Comparison of ENCODE assay signal across 15 cellular contexts in genomic region chr1:116764466-116764896, GRCh38. TPM values are rescaled to one million over a fixed set of nuclear protein-coding genes. Genes with fewer than 3 reads are reported as not detected.
A peak's percentile ranks its signal among the peaks of the same experiment; 100 is the strongest.
DNase-seq lines count a peak whose midpoint lies in the region; ATAC-seq and TF ChIP-seq lines count a peak whose summit lies in the region.
"Had no signal": no experiment of that assay in that cellular context is flagged by ENCODE, and none has a peak within 500 bp of the region (broad histone marks: within the 10 kb centered on the region; RNA-seq: fewer than 3 reads in every experiment).

No MANE protein-coding gene starts in this region.

- peak overlapping the region; percentile 97 to 99 (median 98) for H3K27ac Mint-ChIP-seq in CD4-positive, alpha-beta memory T cell
- peak overlapping the region; percentile 99 for H3K27ac Mint-ChIP-seq in activated naive CD4-positive, alpha-beta T cell treated with anti-CD3 and anti-CD28 coated beads, Interleukin-2, amount 10 ng/mL, durations not matched to agents 7 days and 5 days
- peak overlapping the region; percentile 60 for H3K27ac Mint-ChIP-seq in neural progenitor cell
- H3K27ac Mint-ChIP-seq: GM23338; stimulated activated memory B cell treated with anti-CD40 and anti-IgM and Interleukin-4, amounts not matched to agents 10 μg/mL and 1 μg/mL and 100 μg/mL, for 72 hours had no signal

- no peak for TF ChIP-seq EP300 in esophagus muscularis mucosa (IDR thresholded peaks at IDR 0.05)

- no peaks in the 10 kb centered on the region for H3F3A ChIP-seq in neural progenitor cell (ENCODE audit: low read depth)

- H4K20me1 ChIP-seq in neural progenitor cell (ENCODE audit: low read depth), result no peaks in the 10 kb centered on the region

- no peaks in the 10 kb centered on the region for H3K27me3 Mint-ChIP-seq in CD4-positive, alpha-beta memory T cell
- H3K27me3 Mint-ChIP-seq in activated naive CD4-positive, alpha-beta T cell treated with anti-CD3 and anti-CD28 coated beads, Interleukin-2, amount 10 ng/mL, durations not matched to agents 7 days and 5 days, result no peaks in the 10 kb centered on the region
- peaks cover 2% of the 10 kb centered on the region for H3K27me3 Mint-ChIP-seq in neural progenitor cell (ENCODE audit: insufficient read depth, low read depth)

- ATAC-seq in HG02763 (IDR thresholded peaks at IDR 0.05; ENCODE audit: unreplicated experiment), result no peak

- no TSS peak for BruUV-seq in A673 (replicated peaks; lab: Mats Ljungman, UMichigan)

- peaks cover 91 to 95% of the 10 kb centered on the region in 2 donors for H3K36me3 Mint-ChIP-seq in CD4-positive, alpha-beta memory T cell
- H3K36me3 Mint-ChIP-seq in activated naive CD4-positive, alpha-beta T cell treated with anti-CD3 and anti-CD28 coated beads, Interleukin-2, amount 10 ng/mL, durations not matched to agents 7 days and 5 days, result peaks cover 97% of the 10 kb centered on the region
- no peaks in the 10 kb centered on the region for H3K36me3 Mint-ChIP-seq in neural progenitor cell
- H3K36me3 Mint-ChIP-seq: stimulated activated memory B cell treated with anti-CD40 and anti-IgM and Interleukin-4, amounts not matched to agents 10 μg/mL and 1 μg/mL and 100 μg/mL, for 72 hours had no signal

- peaks cover 84% of the 10 kb centered on the region for H3K36me3 ChIP-seq in CD4-positive, alpha-beta memory T cell (ENCODE audit: insufficient read depth, low read length)
- H3K36me3 ChIP-seq in Peyer's patch (no peaks in the 10 kb centered on the region), neural progenitor cell (no peaks in the 10 kb centered on the region), esophagus muscularis mucosa (no peaks in the 10 kb centered on the region), A673 (ENCODE audit: insufficient read depth, low read length, poor library complexity, severe bottlenecking) (no peaks in the 10 kb centered on the region)

- H3K4me3 ChIP-seq in CD4-positive, alpha-beta memory T cell (ENCODE audit: low read length in 2 of 2), result peak overlapping the region in 1 of 2 donors; percentile 27
- H3K4me3 ChIP-seq in Peyer's patch (no peak overlapping the region), neural progenitor cell (no peak overlapping the region), esophagus muscularis mucosa (no peak overlapping the region), A673 (ENCODE audit: low read depth, low read length, poor library complexity, severe bottlenecking) (no peak overlapping the region)
- H3K4me3 ChIP-seq: GM23338 had no signal

- no peaks in the 10 kb centered on the region for H3K79me2 ChIP-seq in neural progenitor cell (ENCODE audit: low read depth)
- H3K79me2 ChIP-seq: parathyroid adenoma had no signal

- POLR2A ChIA-PET in CD4-positive, alpha-beta memory T cell (lab: Charles Lee; ENCODE audit: partially characterized antibody), result interaction anchor here (0.9 to 33.0 kb wide), 14 partner anchors 2 to 842 kb away, joined by 3 to 1832 read pairs (median 7); partner anchors contain the start of genes CD2 and TTF2
- POLR2A ChIA-PET in A673 (lab: Charles Lee; ENCODE audit: low non-redundant PET), result interaction anchor here (0.6 kb wide), 1 partner anchor 221 kb away, joined by 20 read pairs; no protein-coding TSS in a partner anchor

- H3K9ac ChIP-seq in neural progenitor cell, result no peak overlapping the region
- H3K9ac ChIP-seq: parathyroid adenoma had no signal

- CTCF ChIA-PET in CD4-positive, alpha-beta memory T cell (lab: Charles Lee; ENCODE audit: partially characterized antibody), result interaction anchor here (0.6 to 15.3 kb wide), 18 partner anchors 9 to 296 kb away, joined by 3 to 276 read pairs (median 4); partner anchors contain the start of genes CD2 and TTF2
- CTCF ChIA-PET in activated naive CD4-positive, alpha-beta T cell treated with anti-CD3 and anti-CD28 coated beads, Interleukin-2, amount 10 ng/mL, durations not matched to agents 7 days and 5 days (lab: Charles Lee), result interaction anchor here (0.5 to 12.8 kb wide), 21 partner anchors 8 to 296 kb away, joined by 3 to 162 read pairs (median 4); partner anchors contain the start of genes CD2 and TTF2
- CTCF ChIA-PET in A673 (lab: Charles Lee), result no interaction called here

- TF ChIP-seq CTCF in Peyer's patch (IDR thresholded peaks at IDR 0.05) (no peak), neural progenitor cell (IDR thresholded peaks at IDR 0.05) (no peak), esophagus muscularis mucosa (IDR thresholded peaks at IDR 0.05) (no peak), A673 (conservative IDR thresholded peaks at IDR 0.05; ENCODE audit: low read depth, low read length) (no peak; the same call in 1 of the 2 replicates)

- H3K4me3 Mint-ChIP-seq in CD4-positive, alpha-beta memory T cell, result peak overlapping the region; percentile 76 to 94 (median 84)
- H3K4me3 Mint-ChIP-seq in activated naive CD4-positive, alpha-beta T cell treated with anti-CD3 and anti-CD28 coated beads, Interleukin-2, amount 10 ng/mL, durations not matched to agents 7 days and 5 days, result peak overlapping the region; percentile 71
- H3K4me3 Mint-ChIP-seq in neural progenitor cell, result no peak overlapping the region
- H3K4me3 Mint-ChIP-seq: dendritic cell treated with granulocyte-macrophage colony-stimulating factor and Interleukin-4, amounts not matched to agents 40 ng/mL and 50 ng/mL, for 4 days; GM23338; stimulated activated memory B cell treated with anti-CD40 and anti-IgM and Interleukin-4, amounts not matched to agents 10 μg/mL and 1 μg/mL and 100 μg/mL, for 72 hours had no signal

- DNase-seq in CD4-positive, alpha-beta memory T cell, result peak; percentile 74 to 84 (median 77)
- DNase-seq in Peyer's patch (no peak), neural progenitor cell (ENCODE audit: low spot score) (no peak), esophagus muscularis mucosa (ENCODE audit: extremely low spot score) (no peak), NCI-H524 (lab: John Stamatoyannopoulos, UW) (no peak), A673 (ENCODE audit: low spot score) (no peak)
- DNase-seq in activated naive CD4-positive, alpha-beta T cell treated with anti-CD3 and anti-CD28 coated beads, Interleukin-2, amount 10 ng/mL, durations not matched to agents 7 days and 5 days, result peak; percentile 74
- DNase-seq: AML-193 had no signal

- no peak overlapping the region for H3K4me2 ChIP-seq in neural progenitor cell
- H3K4me2 ChIP-seq: GM23338 had no signal

- H3K9me3 ChIP-seq in CD4-positive, alpha-beta memory T cell (ENCODE audit: control insufficient read depth in 1 of 2, low read length in 2 of 2), result no peaks in the 10 kb centered on the region
- H3K9me3 ChIP-seq in Peyer's patch, result no peaks in the 10 kb centered on the region
- H3K9me3 ChIP-seq in neural progenitor cell (ENCODE audit: low read depth), result no peaks in the 10 kb centered on the region
- H3K9me3 ChIP-seq in esophagus muscularis mucosa, result no peaks in the 10 kb centered on the region
- H3K9me3 ChIP-seq in A673 (ENCODE audit: low read depth, low read length, poor library complexity, severe bottlenecking), result no peaks in the 10 kb centered on the region

- H3K4me1 ChIP-seq in CD4-positive, alpha-beta memory T cell (ENCODE audit: insufficient read depth, low read length), result peaks cover 100% of the 10 kb centered on the region
- peaks cover 0 to 6% (median 4%) of the 10 kb centered on the region in 4 donors for H3K4me1 ChIP-seq in Peyer's patch
- no peaks in the 10 kb centered on the region for H3K4me1 ChIP-seq in neural progenitor cell
- H3K4me1 ChIP-seq in esophagus muscularis mucosa, result peaks cover 0 to 15% (median 6%) of the 10 kb centered on the region in 4 donors
- no peaks in the 10 kb centered on the region for H3K4me1 ChIP-seq in A673 (ENCODE audit: insufficient read depth, low read length, poor library complexity, severe bottlenecking)
- H3K4me1 ChIP-seq: parathyroid adenoma had no signal

- intact Hi-C loops in CD4-positive, alpha-beta memory T cell (cut with micrococcal nuclease), result loop anchor here (1.0 to 10.0 kb wide), 2 partner anchors 53 to 390 kb away; partner anchors contain the start of gene ATP1A1
- intact Hi-C loops in esophagus muscularis mucosa (cut with DNase I) (no loop called here), A673 (cut with micrococcal nuclease; ENCODE audit: unreplicated experiment) (no loop called here)

- H3K27me3 ChIP-seq in CD4-positive, alpha-beta memory T cell (ENCODE audit: insufficient read depth, low read length), result no peaks in the 10 kb centered on the region
- no peaks in the 10 kb centered on the region for H3K27me3 ChIP-seq in Peyer's patch
- no peaks in the 10 kb centered on the region for H3K27me3 ChIP-seq in neural progenitor cell
- H3K27me3 ChIP-seq in esophagus muscularis mucosa, result no peaks in the 10 kb centered on the region
- H3K27me3 ChIP-seq in A673 (replicated peaks; ENCODE audit: insufficient read depth, low read depth, low read length, poor library complexity), result no peaks in the 10 kb centered on the region

- H2AFZ ChIP-seq in neural progenitor cell (replicated peaks), result no peak overlapping the region
- H2AFZ ChIP-seq: parathyroid adenoma had no signal

- no peaks in the 10 kb centered on the region for H3K9me3 Mint-ChIP-seq in CD4-positive, alpha-beta memory T cell
- H3K9me3 Mint-ChIP-seq in activated naive CD4-positive, alpha-beta T cell treated with anti-CD3 and anti-CD28 coated beads, Interleukin-2, amount 10 ng/mL, durations not matched to agents 7 days and 5 days, result no peaks in the 10 kb centered on the region
- peaks cover 9% of the 10 kb centered on the region for H3K9me3 Mint-ChIP-seq in neural progenitor cell
- H3K9me3 Mint-ChIP-seq: dendritic cell treated with granulocyte-macrophage colony-stimulating factor and Interleukin-4, amounts not matched to agents 40 ng/mL and 50 ng/mL, for 4 days; stimulated activated memory B cell treated with anti-CD40 and anti-IgM and Interleukin-4, amounts not matched to agents 10 μg/mL and 1 μg/mL and 100 μg/mL, for 72 hours had no signal

- TF ChIP-seq POLR2A in Peyer's patch (IDR thresholded peaks at IDR 0.05) (no peak), esophagus muscularis mucosa (IDR thresholded peaks at IDR 0.05; ENCODE audit: low read depth) (no peak)

- H3K4me1 Mint-ChIP-seq in CD4-positive, alpha-beta memory T cell, result peaks cover 80 to 100% (median 90%) of the 10 kb centered on the region in 4 donors
- peaks cover 99% of the 10 kb centered on the region for H3K4me1 Mint-ChIP-seq in activated naive CD4-positive, alpha-beta T cell treated with anti-CD3 and anti-CD28 coated beads, Interleukin-2, amount 10 ng/mL, durations not matched to agents 7 days and 5 days
- H3K4me1 Mint-ChIP-seq in neural progenitor cell, result peaks cover 23% of the 10 kb centered on the region

- H3K27ac ChIP-seq in CD4-positive, alpha-beta memory T cell (ENCODE audit: low read depth, low read length), result peak overlapping the region; percentile 88
- H3K27ac ChIP-seq in Peyer's patch (peak overlapping the region; percentile 54 to 71 (median 64)), neural progenitor cell (no peak overlapping the region), esophagus muscularis mucosa (replicated peaks in 1 of 4) (no peak overlapping the region), A673 (ENCODE audit: low read depth, low read length, poor library complexity, severe bottlenecking) (no peak overlapping the region)
- H3K27ac ChIP-seq: parathyroid adenoma had no signal

- WGBS in esophagus muscularis mucosa, result 89% methylated on average over 5 of the region's 5 CpGs

RNA-seq across cellular contexts. Expression of gene CD2, which starts 10.3 kb away (rescaled TPM):
- 100 to 1,000 TPM; 305 to 316 TPM for total RNA-seq in CD4-positive, alpha-beta memory T cell
- polyA plus RNA-seq in CD4-positive, alpha-beta memory T cell, result 100 to 1,000 TPM; 409 to 471 TPM
- total RNA-seq in Peyer's patch (10 to 100 TPM in 3 of 4 donors, 1 to 10 TPM in 1; 9.6 to 36.3 (median 20.9) TPM), neural progenitor cell (ENCODE audit: low replicate concordance) (0.71 and 1.5 TPM in 2 replicates), esophagus muscularis mucosa (1 to 10 TPM in 2 of 4 donors, under 1 TPM in 2; 0.42 to 4.3 (median 0.90) TPM), A673 (2021) (not detected in 2 replicates)
- total RNA-seq: fibroblast of villous mesenchyme, GM23338, M059J had no signal
- polyA plus RNA-seq: GM23338 had no signal

Comparison
In these comparisons a context has a peak if more than half of its experiments do, and no peak if none do; other contexts are left out.
1. DNase-seq: peak in CD4-positive, alpha-beta memory T cell (5 of 5) and activated naive CD4-positive, alpha-beta T cell treated with anti-CD3 and anti-CD28 coated beads, Interleukin-2, amount 10 ng/mL, durations not matched to agents 7 days and 5 days (single experiment); none in Peyer's patch (0 of 3), neural progenitor cell (single experiment), esophagus muscularis mucosa (single experiment), NCI-H524 (0 of 2) and A673 (single experiment).
2. H3K27ac ChIP-seq: peak in CD4-positive, alpha-beta memory T cell (single experiment) and Peyer's patch (4 of 4); none in neural progenitor cell (single experiment), esophagus muscularis mucosa (0 of 4) and A673 (single experiment).
3. RNA of gene CD2, which starts 10.3 kb away (total RNA-seq): 305 to 316 TPM in CD4-positive, alpha-beta memory T cell; 9.6 to 36.3 TPM in Peyer's patch, 0.71 to 1.5 TPM in neural progenitor cell, 0.42 to 4.3 TPM in esophagus muscularis mucosa and not detected in A673; every median in the first group is over 4 times any median in the second.
4. Peak in every context shown above with its lines, with median percentiles within 50 percentile points of each other: H3K27ac Mint-ChIP-seq.